ENCODE assay signal across 16 cellular contexts in the genomic region with DNA sequence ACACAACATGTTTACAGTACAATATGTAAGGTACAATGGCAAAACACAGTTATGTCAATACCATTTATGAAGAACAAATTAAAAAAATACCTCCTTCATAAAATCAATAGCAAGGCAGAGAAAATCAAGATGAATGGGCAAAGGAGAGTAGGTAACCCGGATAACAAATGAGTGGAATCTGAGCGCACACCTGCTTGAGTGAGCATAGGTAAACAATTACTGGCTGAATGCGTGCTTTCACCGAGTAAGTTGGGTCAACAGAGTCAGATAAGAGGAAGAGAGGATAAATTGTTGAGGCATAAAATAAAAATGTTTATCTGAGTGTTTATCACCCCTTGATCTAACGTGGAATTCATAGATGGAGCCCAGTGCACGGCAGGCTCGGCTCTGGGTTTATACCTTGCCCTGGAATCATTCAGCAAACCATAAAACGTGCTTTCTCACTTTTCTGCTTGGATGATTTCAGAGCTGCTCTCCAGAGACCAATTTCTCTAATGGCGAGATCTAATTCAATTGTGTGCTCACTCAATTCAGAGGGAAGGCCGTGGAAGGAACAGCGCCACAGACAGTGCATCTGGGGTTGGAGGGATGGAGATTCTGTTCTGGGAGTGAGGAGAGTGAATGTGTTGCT.
DNase-seq lines count a peak whose midpoint lies in the region; ATAC-seq and TF ChIP-seq lines count a peak whose summit lies in the region.
"Had no signal": no experiment of that assay in that cellular context is flagged by ENCODE, and none has a peak within 500 bp of the region (broad histone marks: within the 10 kb centered on the region; RNA-seq: fewer than 3 reads in every experiment).

No MANE protein-coding gene starts in this region.

- H3K9me3 ChIP-seq in effector memory CD4-positive, alpha-beta T cell (ENCODE audit: control insufficient read depth, low read length), result no peaks in the 10 kb centered on the region
- H3K9me3 ChIP-seq: A549 had no signal

- peak overlapping the region; percentile 22; the same call in 1 of the 2 replicates for H3K27ac ChIP-seq in 22Rv1
- no peak overlapping the region for H3K27ac ChIP-seq in effector memory CD4-positive, alpha-beta T cell (ENCODE audit: insufficient read depth, low read length, poor library complexity, severe bottlenecking)
- H3K27ac ChIP-seq: A549 had no signal

- no peak overlapping the region for H3K4me3 ChIP-seq in effector memory CD4-positive, alpha-beta T cell (ENCODE audit: insufficient read depth, low read depth, low read length, poor library complexity, severe bottlenecking)
- H3K4me3 ChIP-seq: A549 had no signal

- no peak for ATAC-seq in HG03520 (IDR thresholded peaks at IDR 0.05; ENCODE audit: unreplicated experiment)
- ATAC-seq: A549 had no signal

- DNase-seq in NCI-H1105 (lab: John Stamatoyannopoulos, UW) (peak; percentile 97), NCI-H2171 treated with DMSO at 0.1 percent for 48 hours (lab: John Stamatoyannopoulos, UW) (peak; percentile 75), SK-N-DZ (ENCODE audit: low spot score) (peak; percentile 93), ureter (ENCODE audit: low spot score) (no peak), HuH-7 (ENCODE audit: low spot score) (no peak)
- DNase-seq in effector memory CD4-positive, alpha-beta T cell, result no peak
- DNase-seq: activated CD4-positive, alpha-beta T cell treated with anti-CD3 and anti-CD28 coated beads, Interleukin-2, amount 50 U/mL, for 48 hours; activated naive CD8-positive, alpha-beta T cell treated with anti-CD3 and anti-CD28 coated beads, Interleukin-2, amount 10 ng/mL, durations not matched to agents 7 days and 5 days; activated T-cell treated with anti-CD3 and anti-CD28 coated beads, Interleukin-2, amount 50 U/mL, for 48 hours; GF-D8; HFFc6; nucleus accumbens; OCI-M1 had no signal

- TF ChIP-seq CTCF in 22Rv1 (IDR thresholded peaks at IDR 0.05), result no peak

- no peaks in the 10 kb centered on the region for H3K36me3 ChIP-seq in effector memory CD4-positive, alpha-beta T cell (ENCODE audit: control insufficient read depth, insufficient read depth, low read length)

- H3K27me3 ChIP-seq in effector memory CD4-positive, alpha-beta T cell (replicated peaks; ENCODE audit: control insufficient read depth, insufficient read depth, low read length, poor library complexity, severe bottlenecking), result no peaks in the 10 kb centered on the region

- H3K4me1 ChIP-seq in effector memory CD4-positive, alpha-beta T cell (ENCODE audit: control insufficient read depth, insufficient read depth, low read length, poor library complexity, severe bottlenecking), result no peaks in the 10 kb centered on the region
- H3K4me1 ChIP-seq: A549 had no signal

Comparison
In these comparisons a context has a peak if more than half of its experiments do, and no peak if none do; other contexts are left out.
1. DNase-seq: peak in NCI-H1105 (single experiment), NCI-H2171 treated with DMSO at 0.1 percent for 48 hours (single experiment) and SK-N-DZ (single experiment); none in ureter (single experiment), HuH-7 (single experiment) and effector memory CD4-positive, alpha-beta T cell (0 of 3).